ENCODE assay signal across 9 cellular contexts in genomic region chr18:79401494-79402208, GRCh38. TPM values are rescaled to one million over a fixed set of nuclear protein-coding genes. Genes with fewer than 3 reads are reported as not detected.
DNase-seq lines count a peak whose midpoint lies in the region; ATAC-seq and TF ChIP-seq lines count a peak whose summit lies in the region.
"Had no signal": no experiment of that assay in that cellular context is flagged by ENCODE, and none has a peak within 500 bp of the region (broad histone marks: within the 10 kb centered on the region; RNA-seq: fewer than 3 reads in every experiment).

No MANE protein-coding gene starts in this region.

- H3K27me3 Mint-ChIP-seq in activated CD4-positive, alpha-beta T cell treated with anti-CD3 and anti-CD28 coated beads, Interleukin-2, amount 10 ng/mL, durations not matched to agents 24 days and 14 days: no peaks in the 10 kb centered on the region

- TF ChIP-seq CTCF in right lobe of liver (IDR thresholded peaks at IDR 0.05) (no peak), suprapubic skin (IDR thresholded peaks at IDR 0.05) (no peak), foreskin fibroblast (IDR thresholded peaks at IDR 0.05; ENCODE audit: low read depth, low read length) (no peak)

- no peak overlapping the region for H3K27ac ChIP-seq in right lobe of liver
- H3K27ac ChIP-seq in suprapubic skin: peak overlapping the region; percentile 55

- no peak for TF ChIP-seq POLR2A in right lobe of liver (IDR thresholded peaks at IDR 0.05)
- TF ChIP-seq POLR2A in suprapubic skin (IDR thresholded peaks at IDR 0.05): no peak

- peak overlapping the region; percentile 96 for H3K27ac Mint-ChIP-seq in activated CD4-positive, alpha-beta T cell treated with anti-CD3 and anti-CD28 coated beads, Interleukin-2, amount 10 ng/mL, durations not matched to agents 24 days and 14 days
- H3K27ac Mint-ChIP-seq in activated naive CD4-positive, alpha-beta T cell treated with anti-CD3 and anti-CD28 coated beads, Interleukin-2, amount 50 U/mL, for 72 hours: peak overlapping the region; percentile 95 to 97

- peaks cover 55% of the 10 kb centered on the region for H3K36me3 Mint-ChIP-seq in activated CD4-positive, alpha-beta T cell treated with anti-CD3 and anti-CD28 coated beads, Interleukin-2, amount 10 ng/mL, durations not matched to agents 24 days and 14 days (ENCODE audit: low read depth)
- peaks cover 39 to 59% of the 10 kb centered on the region in 2 donors for H3K36me3 Mint-ChIP-seq in activated naive CD4-positive, alpha-beta T cell treated with anti-CD3 and anti-CD28 coated beads, Interleukin-2, amount 50 U/mL, for 72 hours

- H3K4me3 ChIP-seq in right lobe of liver (no peak overlapping the region), suprapubic skin (peak overlapping the region; percentile 76), foreskin fibroblast (ENCODE audit: low read depth in 1 of 2, low read length in 2 of 2) (no peak overlapping the region), HAP-1 (no peak overlapping the region)

- 88% methylated on average over 3 of the region's 32 CpGs for WGBS in right lobe of liver (ENCODE audit: insufficient coverage, low coverage, low lambda C conversion rate, missing lambda C conversion rate)
- WGBS in suprapubic skin: 84% methylated on average over 22 of the region's 32 CpGs

- peak overlapping the region; percentile 83 for H3K4me3 Mint-ChIP-seq in activated CD4-positive, alpha-beta T cell treated with anti-CD3 and anti-CD28 coated beads, Interleukin-2, amount 10 ng/mL, durations not matched to agents 24 days and 14 days

- no peaks in the 10 kb centered on the region for H3K9me3 ChIP-seq in right lobe of liver
- H3K9me3 ChIP-seq in suprapubic skin: no peaks in the 10 kb centered on the region
- no peaks in the 10 kb centered on the region for H3K9me3 ChIP-seq in HAP-1

- TF ChIP-seq EP300 in suprapubic skin (IDR thresholded peaks at IDR 0.05): no peak

- H3K4me1 ChIP-seq in right lobe of liver (peaks cover 0 to 16% (median 4%) of the 10 kb centered on the region in 4 donors), suprapubic skin (peaks cover 78% of the 10 kb centered on the region), HAP-1 (peaks cover 9% of the 10 kb centered on the region)

- peaks cover 5% of the 10 kb centered on the region for H3K9me3 Mint-ChIP-seq in activated CD4-positive, alpha-beta T cell treated with anti-CD3 and anti-CD28 coated beads, Interleukin-2, amount 10 ng/mL, durations not matched to agents 24 days and 14 days
- no peaks in the 10 kb centered on the region for H3K9me3 Mint-ChIP-seq in activated naive CD4-positive, alpha-beta T cell treated with anti-CD3 and anti-CD28 coated beads, Interleukin-2, amount 50 U/mL, for 72 hours

- H3K4me1 Mint-ChIP-seq in activated CD4-positive, alpha-beta T cell treated with anti-CD3 and anti-CD28 coated beads, Interleukin-2, amount 10 ng/mL, durations not matched to agents 24 days and 14 days: peaks cover 56% of the 10 kb centered on the region

- ATAC-seq in activated naive CD4-positive, alpha-beta T cell treated with anti-CD3 and anti-CD28 coated beads, Interleukin-2, amount 50 U/mL, for 72 hours: no peak
- no peak for ATAC-seq in right lobe of liver

- intact Hi-C loops in activated CD4-positive, alpha-beta T cell treated with anti-CD3 and anti-CD28 coated beads, Interleukin-2, amount 10 ng/mL, durations not matched to agents 24 days and 14 days (cut with micrococcal nuclease): no loop called here
- intact Hi-C loops in right lobe of liver (cut with DNase I): no loop called here

- H3K36me3 ChIP-seq in right lobe of liver (no peaks in the 10 kb centered on the region), suprapubic skin (no peaks in the 10 kb centered on the region), HAP-1 (replicated peaks) (no peaks in the 10 kb centered on the region)

- in situ Hi-C loops in HAP-1 (cut with MboI; ENCODE audit: low sequenced_read_pairs): no loop called here

- DNase-seq in activated CD4-positive, alpha-beta T cell treated with anti-CD3 and anti-CD28 coated beads, Interleukin-2, amount 10 ng/mL, durations not matched to agents 24 days and 14 days: peak; percentile 68
- no peak for DNase-seq in activated CD4-positive, alpha-beta T cell treated with anti-CD3 and anti-CD28 coated beads for 48 hours
- no peak for DNase-seq in activated naive CD4-positive, alpha-beta T cell treated with anti-CD3 and anti-CD28 coated beads, Interleukin-2, amount 50 U/mL, for 72 hours (ENCODE audit: low spot score in 2 of 2)
- DNase-seq in right lobe of liver (peak in 2 of 3 donors; percentile 31 to 39), suprapubic skin (ENCODE audit: low spot score in 2 of 2) (peak in 1 of 2 donors; percentile 76), T-helper 9 cell (no peak), foreskin fibroblast (no peak), HAP-1 (ENCODE audit: low spot score in 2 of 2) (no peak)
- DNase-seq: NCI-H1105 had no signal

- H3K27me3 ChIP-seq in right lobe of liver (no peaks in the 10 kb centered on the region), suprapubic skin (no peaks in the 10 kb centered on the region), HAP-1 (ENCODE audit: low read depth) (no peaks in the 10 kb centered on the region)

RNA-seq across cellular contexts. Expression of gene NFATC1, which starts 5.9 kb away (rescaled TPM):
- 105 and 107 TPM in 2 replicates for total RNA-seq in activated CD4-positive, alpha-beta T cell treated with anti-CD3 and anti-CD28 coated beads, Interleukin-2, amount 10 ng/mL, durations not matched to agents 24 days and 14 days
- total RNA-seq in activated naive CD4-positive, alpha-beta T cell treated with anti-CD3 and anti-CD28 coated beads, Interleukin-2, amount 50 U/mL, for 72 hours: 10 to 100 TPM; 89.4 to 94.8 TPM
- total RNA-seq in right lobe of liver: 1 to 10 TPM in 5 of 6 experiments, under 1 TPM in 1; 1.00 to 4.3 (median 2.9) TPM
- 10 to 100 TPM; 13.9 to 24.3 (median 16.7) TPM for total RNA-seq in suprapubic skin

Comparison
In these comparisons a context has a peak if more than half of its experiments do, and no peak if none do; other contexts are left out.
1. DNase-seq: peak in activated CD4-positive, alpha-beta T cell treated with anti-CD3 and anti-CD28 coated beads, Interleukin-2, amount 10 ng/mL, durations not matched to agents 24 days and 14 days (single experiment) and right lobe of liver (2 of 3); none in activated CD4-positive, alpha-beta T cell treated with anti-CD3 and anti-CD28 coated beads for 48 hours (single experiment), activated naive CD4-positive, alpha-beta T cell treated with anti-CD3 and anti-CD28 coated beads, Interleukin-2, amount 50 U/mL, for 72 hours (0 of 2), T-helper 9 cell (single experiment), foreskin fibroblast (0 of 2) and HAP-1 (0 of 2).